ENCODE assay signal across 8 cellular contexts in genomic region chr19:14689598-14690503, GRCh38.
DNase-seq lines count a peak whose midpoint lies in the region; ATAC-seq lines count a peak whose summit lies in the region.

Gene ZNF333 (plus strand): TSS chr19:14690048. CDS start chr19:14693492, 3,444 bp downstream.

- peaks cover 5% of the 10 kb centered on the region for H3K36me3 Mint-ChIP-seq in memory B cell

- peak within 1 kb of the TSS; percentile 99 for H3K27ac Mint-ChIP-seq in memory B cell

- peak within 1 kb of the TSS; percentile 88 for H3K27ac ChIP-seq in effector memory CD4-positive, alpha-beta T cell (ENCODE audit: insufficient read depth, low read length, poor library complexity, severe bottlenecking)

- no peaks in the 10 kb centered on the region for H3K9me3 Mint-ChIP-seq in memory B cell

- H3K4me1 Mint-ChIP-seq in memory B cell, result peaks cover 12% of the 10 kb centered on the region

- H3K27me3 Mint-ChIP-seq in memory B cell, result no peaks in the 10 kb centered on the region

- H3K36me3 ChIP-seq in effector memory CD4-positive, alpha-beta T cell (ENCODE audit: control insufficient read depth, insufficient read depth, low read length), result peaks cover 5% of the 10 kb centered on the region

- H3K4me3 Mint-ChIP-seq in memory B cell, result peak within 1 kb of the TSS; percentile 97

- no peaks in the 10 kb centered on the region for H3K9me3 ChIP-seq in effector memory CD4-positive, alpha-beta T cell (ENCODE audit: control insufficient read depth, low read length)

- ATAC-seq in GM19468 (IDR thresholded peaks at IDR 0.05; ENCODE audit: extremely low read depth, unreplicated experiment) (peak; percentile 75), memory B cell (ENCODE audit: low read depth) (peak; percentile 89)

- H3K4me3 ChIP-seq in effector memory CD4-positive, alpha-beta T cell (ENCODE audit: insufficient read depth, low read depth, low read length, poor library complexity, severe bottlenecking), result peak within 1 kb of the TSS; percentile 56

- H3K4me1 ChIP-seq in effector memory CD4-positive, alpha-beta T cell (ENCODE audit: control insufficient read depth, insufficient read depth, low read length, poor library complexity, severe bottlenecking), result no peaks in the 10 kb centered on the region

- H3K27me3 ChIP-seq in effector memory CD4-positive, alpha-beta T cell (replicated peaks; ENCODE audit: control insufficient read depth, insufficient read depth, low read length, poor library complexity, severe bottlenecking), result no peaks in the 10 kb centered on the region

- DNase-seq in CMK (ENCODE audit: low read depth) (peak; percentile 86), HS-5 (ENCODE audit: low read depth) (peak; percentile 83), NK-92 (lab: John Stamatoyannopoulos, UW; ENCODE audit: unreplicated experiment) (peak; percentile 71), memory B cell (ENCODE audit: low spot score in 2 of 2) (peak; percentile 94 to 96)
- peak; percentile 97 to 98 for DNase-seq in activated CD8-positive, alpha-beta memory T cell treated with anti-CD3 and anti-CD28 coated beads for 4 hours (ENCODE audit: low read depth in 2 of 2)
- peak; percentile 90 to 97 (median 95) for DNase-seq in effector memory CD4-positive, alpha-beta T cell
- peak; percentile 97 for DNase-seq in stimulated activated CD8-positive, alpha-beta memory T cell treated with anti-CD3 and anti-CD28 coated beads, Interleukin-12 subunit alpha, Interleukin-12 subunit beta, amount 100 ng/mL, for 1 hour (ENCODE audit: low read depth)

Comparison
In these comparisons a context has a peak if more than half of its experiments do, and no peak if none do; other contexts are left out.
1. Peak in every context shown above with its lines: DNase-seq, ATAC-seq, H3K4me3 ChIP-seq and H3K27ac ChIP-seq.